In the genomic region with DNA sequence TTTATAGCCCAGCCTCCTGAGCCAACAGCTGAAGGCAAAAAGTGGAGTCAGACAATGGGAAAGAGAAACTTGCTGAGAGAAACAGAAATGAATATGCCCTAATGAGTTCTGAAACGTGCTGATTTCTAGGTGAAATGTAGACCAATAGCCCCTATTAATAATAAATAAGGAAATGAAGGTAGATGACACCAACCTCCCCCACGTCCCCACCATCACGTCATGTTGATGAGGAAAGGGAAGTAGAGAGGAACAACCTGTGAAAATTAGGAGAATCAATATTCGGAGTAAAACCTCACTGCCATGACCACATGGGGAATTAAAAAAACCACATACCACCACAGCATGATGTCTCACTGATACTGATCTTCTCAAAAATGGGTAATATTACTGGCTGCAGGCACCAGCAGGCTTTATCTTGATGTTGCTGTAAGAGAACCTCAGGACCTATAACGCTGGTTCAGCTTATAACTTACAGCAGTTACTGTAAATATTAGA, we compare ENCODE assay signal across 10 cellular contexts.
DNase-seq lines count a peak whose midpoint lies in the region; ATAC-seq, FAIRE-seq and TF ChIP-seq lines count a peak whose summit lies in the region.
"Had no signal": no experiment of that assay in that cellular context is flagged by ENCODE, and none has a peak within 500 bp of the region (broad histone marks: within the 10 kb centered on the region; RNA-seq: fewer than 3 reads in every experiment).

No MANE protein-coding gene starts in this region.

- H2AFZ ChIP-seq in GM12878 (ENCODE audit: control insufficient read depth, low read depth, low read length): peak overlapping the region; percentile 40

- BruUV-seq in GM12878 (replicated peaks; lab: Mats Ljungman, UMichigan): no TSS peak

- POLR2A ChIA-PET in GM12878 (lab: Charles Lee): interaction anchor here (1.0 kb wide), 1 partner anchor 18 kb away, joined by 4 read pairs; no protein-coding TSS in a partner anchor

- H4K20me1 ChIP-seq in GM12878 (ENCODE audit: control insufficient read depth, insufficient read depth): no peaks in the 10 kb centered on the region

- no peak for TF ChIP-seq POLR2A in GM12878 (IDR thresholded peaks at IDR 0.05; ENCODE audit: low read depth, low read length)

- ATAC-seq in HG02610 (IDR thresholded peaks at IDR 0.05; ENCODE audit: unreplicated experiment) (peak; percentile 81), GM12878 (peak; percentile 91), GM19467 (IDR thresholded peaks at IDR 0.05; ENCODE audit: unreplicated experiment) (no peak)

- intact Hi-C loops in GM12878 (cut with micrococcal nuclease; ENCODE audit: unreplicated experiment): no loop called here

- H3K9ac ChIP-seq in GM12878 (ENCODE audit: control insufficient read depth, insufficient read depth, low read length): no peak overlapping the region

- no peak for FAIRE-seq in GM12878 (lab: Jason Lieb, UNC)
- FAIRE-seq: G401.6 had no signal

- TF ChIP-seq EP300 in GM12878 (IDR thresholded peaks at IDR 0.05; ENCODE audit: borderline replicate concordance in 1 of 2, control insufficient read depth in 1 of 2, low read depth in 2 of 2, low read length in 2 of 2): peak in 1 of 2 experiments; percentile 42; a peak in 1 of 4 replicates

- no peaks in the 10 kb centered on the region for H3K79me2 ChIP-seq in GM12878 (ENCODE audit: control insufficient read depth, insufficient read depth, low read length)

- peak; percentile 18 for DNase-seq in CMK (ENCODE audit: low read depth)
- peak; percentile 45 for DNase-seq in SIG-M5 treated with dmso at 0.1 percent for 504 hours (lab: John Stamatoyannopoulos, UW; ENCODE audit: unreplicated experiment)
- peak; percentile 13 for DNase-seq in GM12878 (ENCODE audit: low read depth, low spot score)
- no peak for DNase-seq in pons (ENCODE audit: low spot score)
- no peak for DNase-seq in foreskin fibroblast
- DNase-seq in NCI-H2081 treated with DMSO at 0.1 percent for 48 hours (lab: John Stamatoyannopoulos, UW): no peak

- H3K4me3 ChIP-seq in GM12878: 0 out of 2 replicates have a peak overlapping the region, but pooled peaks have one; percentile 36
- no peak overlapping the region for H3K4me3 ChIP-seq in foreskin fibroblast (ENCODE audit: low read depth in 1 of 2, low read length in 2 of 2)

- CTCF ChIA-PET in GM12878 (lab: Yijun Ruan, JAX): interaction anchor here (0.9 to 1.8 kb wide), 6 partner anchors 19 to 219 kb away, joined by 3 to 4 read pairs (median 4); no protein-coding TSS in a partner anchor

- in situ Hi-C loops in GM12878 (cut with MboI): no loop called here

- RAD21 ChIA-PET in GM12878 (lab: Charles Lee; ENCODE audit: unreplicated experiment): interaction anchor here (1.0 to 2.0 kb wide), 3 partner anchors 59 to 63 kb away, joined by 3 to 11 read pairs (median 4); a partner anchor contains a TSS

- peak overlapping the region; percentile 44; the same call in 1 of the 2 replicates for H3K4me2 ChIP-seq in GM12878 (ENCODE audit: control insufficient read depth, insufficient read depth)

- peaks cover 16% of the 10 kb centered on the region for H3K4me1 ChIP-seq in GM12878 (ENCODE audit: control insufficient read depth, insufficient read depth, low read length)

- TF ChIP-seq RAD21 in GM12878 (IDR thresholded peaks at IDR 0.05; ENCODE audit: insufficient read depth, low read depth, low read length): no peak

- SMC1A ChIA-PET in GM12878 (lab: Charles Lee; ENCODE audit: uncharacterized antibody, unreplicated experiment): interaction anchor here (0.8 to 2.7 kb wide), 11 partner anchors 10 to 243 kb away, joined by 3 to 12 read pairs (median 4); a partner anchor contains a TSS

- no peaks in the 10 kb centered on the region for H3K27me3 ChIP-seq in GM12878 (replicated peaks in 1 of 2; ENCODE audit: control insufficient read depth in 2 of 2, insufficient read depth in 2 of 2, low read length in 1 of 2)

- no peak for TF ChIP-seq CTCF in GM12878 (IDR thresholded peaks at IDR 0.05 in 2 of 3, conservative IDR thresholded peaks at IDR 0.05 in 1 of 3; ENCODE audit: control insufficient read depth in 2 of 3, extremely low read depth in 1 of 3, insufficient read depth in 1 of 3, low read depth in 3 of 3, low read length in 3 of 3)
- no peak for TF ChIP-seq CTCF in foreskin fibroblast (IDR thresholded peaks at IDR 0.05; ENCODE audit: low read depth, low read length)

- no peaks in the 10 kb centered on the region for H3K36me3 ChIP-seq in GM12878 (ENCODE audit: control insufficient read depth in 2 of 2, insufficient read depth in 2 of 2, low read length in 1 of 2)

- no peak overlapping the region for H3K27ac ChIP-seq in GM12878 (ENCODE audit: control insufficient read depth, insufficient read depth)
- H3K27ac ChIP-seq: VCaP had no signal

- no peaks in the 10 kb centered on the region for H3K9me3 ChIP-seq in GM12878 (replicated peaks; ENCODE audit: control insufficient read depth, insufficient read depth, low read length)

- 10% methylated on average over 5 of the region's 5 CpGs for WGBS in GM12878 (ENCODE audit: insufficient coverage, insufficient replicate concordance, low lambda C conversion rate, missing lambda C conversion rate)

TF ChIP-seq in GM12878, 131 proteins besides CTCF, POLR2A, EP300 and RAD21 (continues in another document):
- TF ChIP-seq SIX5 (IDR thresholded peaks at IDR 0.05; ENCODE audit: low read depth, low read length, severe bottlenecking) (no peak), BACH1 (IDR thresholded peaks at IDR 0.05; ENCODE audit: borderline replicate concordance) (no peak), NR2F1 (conservative IDR thresholded peaks at IDR 0.05) (0 out of 2 replicates have a peak, but pooled peaks have one; percentile 18), TCF12 (IDR thresholded peaks at IDR 0.05; ENCODE audit: low read depth, low read length) (no peak), BHLHE40 (IDR thresholded peaks at IDR 0.05; ENCODE audit: borderline replicate concordance in 1 of 2, low read depth in 2 of 2, low read length in 1 of 2) (peak; percentile 83 to 84), EED (IDR thresholded peaks at IDR 0.05; ENCODE audit: low read depth) (0 out of 2 replicates have a peak, but pooled peaks have one; percentile 58), IKZF1 (conservative IDR thresholded peaks at IDR 0.05) (peak; percentile 86), IKZF2 (IDR thresholded peaks at IDR 0.05) (peak; percentile 84 to 85), SMC3 (IDR thresholded peaks at IDR 0.05; ENCODE audit: borderline replicate concordance, low read length) (no peak), ETV6 (conservative IDR thresholded peaks at IDR 0.05 in 1 of 2, IDR thresholded peaks at IDR 0.05 in 1 of 2; ENCODE audit: borderline replicate concordance in 1 of 2, low read depth in 1 of 2) (0 out of 4 replicates have a peak, but pooled peaks of 1 of the 2 experiments have one; percentile 28), NR2C2 (IDR thresholded peaks at IDR 0.05; ENCODE audit: borderline replicate concordance, control insufficient read depth, insufficient read length, low read depth) (no peak), CREM (IDR thresholded peaks at IDR 0.05; ENCODE audit: low read depth) (peak; percentile 48; the same call in 1 of the 2 replicates), MTA2 (IDR thresholded peaks at IDR 0.05; ENCODE audit: low read depth) (peak; percentile 77), NBN (IDR thresholded peaks at IDR 0.05) (0 out of 2 replicates have a peak, but pooled peaks have one; percentile 26), ZNF622 (IDR thresholded peaks at IDR 0.05) (no peak), DPF2 (IDR thresholded peaks at IDR 0.05) (peak; percentile 61), NFXL1 (IDR thresholded peaks at IDR 0.05; ENCODE audit: borderline replicate concordance) (no peak), RUNX3 (IDR thresholded peaks at IDR 0.05; ENCODE audit: low read length) (peak; percentile 88), SREBF1 (IDR thresholded peaks at IDR 0.05; ENCODE audit: low read length) (no peak), BMI1 (IDR thresholded peaks at IDR 0.05; ENCODE audit: borderline replicate concordance) (no peak)
- TF ChIP-seq, protein P1, sequence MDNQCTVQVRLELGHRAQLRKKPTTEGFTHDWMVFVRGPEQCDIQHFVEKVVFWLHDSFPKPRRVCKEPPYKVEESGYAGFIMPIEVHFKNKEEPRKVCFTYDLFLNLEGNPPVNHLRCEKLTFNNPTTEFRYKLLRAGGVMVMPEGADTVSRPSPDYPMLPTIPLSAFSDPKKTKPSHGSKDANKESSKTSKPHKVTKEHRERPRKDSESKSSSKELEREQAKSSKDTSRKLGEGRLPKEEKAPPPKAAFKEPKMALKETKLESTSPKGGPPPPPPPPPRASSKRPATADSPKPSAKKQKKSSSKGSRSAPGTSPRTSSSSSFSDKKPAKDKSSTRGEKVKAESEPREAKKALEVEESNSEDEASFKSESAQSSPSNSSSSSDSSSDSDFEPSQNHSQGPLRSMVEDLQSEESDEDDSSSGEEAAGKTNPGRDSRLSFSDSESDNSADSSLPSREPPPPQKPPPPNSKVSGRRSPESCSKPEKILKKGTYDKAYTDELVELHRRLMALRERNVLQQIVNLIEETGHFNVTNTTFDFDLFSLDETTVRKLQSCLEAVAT (IDR thresholded peaks at IDR 0.05): peak; percentile 55; the same call in 1 of the 2 replicates
- TF ChIP-seq, protein P2, sequence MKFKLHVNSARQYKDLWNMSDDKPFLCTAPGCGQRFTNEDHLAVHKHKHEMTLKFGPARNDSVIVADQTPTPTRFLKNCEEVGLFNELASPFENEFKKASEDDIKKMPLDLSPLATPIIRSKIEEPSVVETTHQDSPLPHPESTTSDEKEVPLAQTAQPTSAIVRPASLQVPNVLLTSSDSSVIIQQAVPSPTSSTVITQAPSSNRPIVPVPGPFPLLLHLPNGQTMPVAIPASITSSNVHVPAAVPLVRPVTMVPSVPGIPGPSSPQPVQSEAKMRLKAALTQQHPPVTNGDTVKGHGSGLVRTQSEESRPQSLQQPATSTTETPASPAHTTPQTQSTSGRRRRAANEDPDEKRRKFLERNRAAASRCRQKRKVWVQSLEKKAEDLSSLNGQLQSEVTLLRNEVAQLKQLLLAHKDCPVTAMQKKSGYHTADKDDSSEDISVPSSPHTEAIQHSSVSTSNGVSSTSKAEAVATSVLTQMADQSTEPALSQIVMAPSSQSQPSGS (IDR thresholded peaks at IDR 0.05; ENCODE audit: low read length): peak; percentile 67
- TF ChIP-seq, protein P3, sequence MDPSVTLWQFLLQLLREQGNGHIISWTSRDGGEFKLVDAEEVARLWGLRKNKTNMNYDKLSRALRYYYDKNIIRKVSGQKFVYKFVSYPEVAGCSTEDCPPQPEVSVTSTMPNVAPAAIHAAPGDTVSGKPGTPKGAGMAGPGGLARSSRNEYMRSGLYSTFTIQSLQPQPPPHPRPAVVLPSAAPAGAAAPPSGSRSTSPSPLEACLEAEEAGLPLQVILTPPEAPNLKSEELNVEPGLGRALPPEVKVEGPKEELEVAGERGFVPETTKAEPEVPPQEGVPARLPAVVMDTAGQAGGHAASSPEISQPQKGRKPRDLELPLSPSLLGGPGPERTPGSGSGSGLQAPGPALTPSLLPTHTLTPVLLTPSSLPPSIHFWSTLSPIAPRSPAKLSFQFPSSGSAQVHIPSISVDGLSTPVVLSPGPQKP (IDR thresholded peaks at IDR 0.05; ENCODE audit: low read depth, low read length): no peak

Comparison
In these comparisons a context has a peak if more than half of its experiments do, and no peak if none do; other contexts are left out.
1. DNase-seq: peak in CMK (single experiment), SIG-M5 treated with dmso at 0.1 percent for 504 hours (single experiment) and GM12878 (single experiment); none in pons (single experiment), foreskin fibroblast (0 of 2) and NCI-H2081 treated with DMSO at 0.1 percent for 48 hours (single experiment).